In the genomic region with DNA sequence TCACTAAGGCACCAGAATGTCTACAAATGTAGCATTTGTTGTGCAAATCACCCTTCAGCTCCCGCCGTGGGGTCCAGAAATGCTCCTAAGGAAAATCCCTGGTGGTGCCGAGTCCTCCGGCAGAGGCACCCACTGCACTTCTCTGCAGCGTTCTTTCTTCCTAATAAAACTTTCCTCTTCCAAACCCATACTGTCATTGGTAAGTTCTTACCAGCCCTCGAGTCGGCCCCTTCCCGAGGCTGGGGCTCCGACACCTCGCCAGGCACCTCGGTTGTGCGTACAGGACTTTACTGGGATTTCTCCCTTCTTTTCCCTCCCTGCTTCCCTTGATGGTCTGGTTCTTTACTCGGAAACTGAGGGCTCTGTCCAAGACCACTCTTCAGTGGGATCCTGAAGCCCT, we compare ENCODE assay signal across 24 cellular contexts. TPM values are rescaled to one million over a fixed set of nuclear protein-coding genes. Genes with fewer than 3 reads are reported as not detected.
"Had no signal": no experiment of that assay in that cellular context is flagged by ENCODE, and none has a peak within 500 bp of the region (broad histone marks: within the 10 kb centered on the region; RNA-seq: fewer than 3 reads in every experiment).

No MANE protein-coding gene starts in this region.

- H3K4me3 ChIP-seq: MG63 had no signal

- H3K27me3 ChIP-seq: MG63 had no signal

- H3K9me3 ChIP-seq: MG63, SK-N-SH had no signal

- ATAC-seq: Panc1, PC-3 had no signal

- DNase-seq: IMR-90, Karpas-422, KG1, MG63, NCI-H1092, NCI-H1105 treated with DMSO at 0.1 percent for 48 hours, NCI-H1436, NCI-H187, NCI-H2029, NCI-H2081 treated with DMSO at 0.1 percent for 48 hours, NCI-H2171, NCI-H226, NCI-H446, NCI-H510A, NCI-H774, PC-3, SHP77, SK-N-SH, SW 1271 had no signal

- H3K27ac ChIP-seq: RWPE1 had no signal

- H3K36me3 ChIP-seq: MG63 had no signal

RNA-seq across cellular contexts. Expression of a gene that starts 10.3 kb away (rescaled TPM):
- total RNA-seq: IMR-90, OCI-LY7, PC-3 had no signal
- polyA plus RNA-seq: IMR-90, SK-N-SH had no signal

RNA-seq across cellular contexts. Expression of a gene that starts 37.6 kb away (rescaled TPM):
- total RNA-seq: IMR-90, OCI-LY7, SK-MEL-5 had no signal
- polyA plus RNA-seq: IMR-90, SK-N-SH had no signal

RNA-seq across cellular contexts. Expression of a gene that starts 38.3 kb away (rescaled TPM):
- total RNA-seq: HT-29, OCI-LY7, PC-3 had no signal
- polyA plus RNA-seq: IMR-90 had no signal

RNA-seq across cellular contexts. Expression of a gene that starts 47.8 kb away (rescaled TPM):
- total RNA-seq: HT-29, IMR-90, OCI-LY7, PC-3, SK-MEL-5 had no signal
- polyA plus RNA-seq: IMR-90, SK-N-SH had no signal
